In the genomic region with DNA sequence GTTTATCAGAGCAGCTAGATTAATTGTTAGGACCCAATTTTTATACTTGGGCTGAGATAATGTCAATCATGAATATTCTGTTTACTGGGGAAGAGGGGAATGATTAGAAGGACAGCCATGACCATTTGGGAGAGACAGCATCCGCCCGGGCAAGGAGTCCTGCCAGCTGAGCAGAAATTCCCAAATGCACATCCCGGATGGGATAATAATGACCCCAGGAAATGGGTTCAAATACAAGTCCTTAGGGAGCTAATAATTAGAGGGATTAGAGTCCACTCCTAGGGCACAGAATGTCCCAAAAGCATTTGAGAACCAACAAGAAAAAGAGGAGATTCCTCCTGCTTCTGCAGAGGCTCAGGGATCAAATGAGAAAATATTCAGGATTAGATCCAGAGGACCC, we compare ENCODE assay signal across 17 cellular contexts.
"Had no signal": no experiment of that assay in that cellular context is flagged by ENCODE, and none has a peak within 500 bp of the region (broad histone marks: within the 10 kb centered on the region; RNA-seq: fewer than 3 reads in every experiment).

No MANE protein-coding gene starts in this region.

- H3K27me3 ChIP-seq: breast epithelium, dorsolateral prefrontal cortex, gastroesophageal sphincter, ovary had no signal

- H3K4me1 ChIP-seq: breast epithelium had no signal

- DNase-seq: activated CD4-positive, alpha-beta T cell treated with anti-CD3 and anti-CD28 coated beads, Interleukin-2, amount 10 ng/mL, durations not matched to agents 7 days and 5 days; activated CD8-positive, alpha-beta memory T cell treated with anti-CD3 and anti-CD28 coated beads, Interleukin-2, amount 50 U/mL, for 48 hours; activated naive CD4-positive, alpha-beta T cell; activated naive CD8-positive, alpha-beta T cell treated with anti-CD3 and anti-CD28 coated beads, Interleukin-2, amount 10 ng/mL, durations not matched to agents 7 days and 5 days; endodermal cell; islet precursor cell; stimulated activated CD4-positive, alpha-beta T cell treated with anti-CD3 and anti-CD28 coated beads, Interleukin-4, amount 100 ng/mL, for 4 hours; stimulated activated CD8-positive, alpha-beta memory T cell treated with anti-CD3 and anti-CD28 coated beads, Interleukin-4, amount 100 ng/mL, for 48 hours; stimulated activated naive CD8-positive, alpha-beta T cell treated with anti-CD3 and anti-CD28 coated beads, Interleukin-15, Interleukin-2, amounts not matched to agents 100 U/mL and 50 U/mL, for 24 hours; T-cell; T-helper 9 cell had no signal

- H3K36me3 ChIP-seq: breast epithelium, gastroesophageal sphincter, ovary had no signal

- H3K4me3 ChIP-seq: breast epithelium, dorsolateral prefrontal cortex, gastroesophageal sphincter, ovary, SK-N-MC, skin epidermis had no signal

- H3K27ac ChIP-seq: breast epithelium, SK-N-MC had no signal

- ATAC-seq: gastroesophageal sphincter; stimulated activated naive CD8-positive, alpha-beta T cell treated with anti-CD3 and anti-CD28 coated beads, Interleukin-15, Interleukin-2, amounts not matched to agents 100 U/mL and 50 U/mL, for 24 hours; T-cell had no signal

- H3K9me3 ChIP-seq: breast epithelium, gastroesophageal sphincter, ovary had no signal
